In genomic region chr6:92777146-92777740, GRCh38 we compare ENCODE assay signal across 8 cellular contexts.
DNase-seq lines count a peak whose midpoint lies in the region; ATAC-seq and TF ChIP-seq lines count a peak whose summit lies in the region.

No MANE protein-coding gene starts in this region.

- no peaks in the 10 kb centered on the region for H3K4me1 Mint-ChIP-seq in glutamatergic neuron (ENCODE audit: low read depth, unreplicated experiment)

- no peak overlapping the region for H3K4me2 ChIP-seq in KMS-11

- no peak overlapping the region for H3K27ac ChIP-seq in KMS-11

- H2AFZ ChIP-seq in KMS-11 (ENCODE audit: low read depth): no peak overlapping the region

- no peak overlapping the region for H3K9ac ChIP-seq in KMS-11

- H3K4me1 ChIP-seq in KMS-11 (ENCODE audit: low read depth, poor library complexity, severe bottlenecking): no peaks in the 10 kb centered on the region

- no peak overlapping the region for H3K4me3 ChIP-seq in KMS-11 (IDR thresholded peaks at IDR 0.05; ENCODE audit: insufficient read depth, low read depth, low read length)

- intact Hi-C loops in cardiac septum (cut with DNase I): no loop called here

- peak; percentile 53 for TF ChIP-seq CTCF in KMS-11 (conservative IDR thresholded peaks at IDR 0.05; ENCODE audit: low read depth, low read length)
- peak; percentile 78 for TF ChIP-seq CTCF in glutamatergic neuron (IDR thresholded peaks at IDR 0.05; ENCODE audit: partially characterized antibody, unreplicated experiment)

- no peaks in the 10 kb centered on the region for H3K36me3 Mint-ChIP-seq in glutamatergic neuron (ENCODE audit: unreplicated experiment)

- H3K79me2 ChIP-seq in KMS-11 (ENCODE audit: insufficient read depth, low read depth): no peaks in the 10 kb centered on the region

- H4K20me1 ChIP-seq in KMS-11 (ENCODE audit: insufficient read depth): no peaks in the 10 kb centered on the region

- no peak overlapping the region for H3K27ac Mint-ChIP-seq in glutamatergic neuron (ENCODE audit: unreplicated experiment)

- no peaks in the 10 kb centered on the region for H3K27me3 ChIP-seq in KMS-11 (ENCODE audit: insufficient read depth, low read depth)

- ATAC-seq in GM18868 (IDR thresholded peaks at IDR 0.05; ENCODE audit: unreplicated experiment) (peak; percentile 91), GM21737 (IDR thresholded peaks at IDR 0.05; ENCODE audit: unreplicated experiment) (no peak), GM18498 (IDR thresholded peaks at IDR 0.05; ENCODE audit: unreplicated experiment) (no peak), HG03521 (IDR thresholded peaks at IDR 0.05; ENCODE audit: unreplicated experiment) (no peak)

- no peaks in the 10 kb centered on the region for H3K36me3 ChIP-seq in KMS-11 (ENCODE audit: insufficient read depth)

- no peak overlapping the region for H3K4me3 Mint-ChIP-seq in glutamatergic neuron (ENCODE audit: unreplicated experiment)

- no peaks in the 10 kb centered on the region for H3K9me3 Mint-ChIP-seq in glutamatergic neuron (ENCODE audit: unreplicated experiment)

- peaks cover 4% of the 10 kb centered on the region for H3K27me3 Mint-ChIP-seq in glutamatergic neuron (ENCODE audit: unreplicated experiment)

- peak; percentile 36 for DNase-seq in RPMI8226
- no peak for DNase-seq in glutamatergic neuron
- DNase-seq in cardiac septum (ENCODE audit: low spot score): no peak
